1 cellular context compared by ENCODE assay signal in genomic region chr20:37161830-37162549, GRCh38.
TF ChIP-seq lines count a peak whose summit lies in the region.

No MANE protein-coding gene starts in this region.

TF ChIP-seq in K562, 482 proteins besides CTCF, POLR2A, EP300 and RAD21:
- 0 out of 2 replicates have a peak, but pooled peaks have one; percentile 37 for TF ChIP-seq SMARCA5 (IDR thresholded peaks at IDR 0.05)
- TF ChIP-seq TCF3 (CRISPR knock-in tag; IDR thresholded peaks at IDR 0.05): peak; percentile 66
- TF ChIP-seq DPF2 (IDR thresholded peaks at IDR 0.05): peak; percentile 47; the same call in 1 of the 2 replicates
- TF ChIP-seq TSC22D4 (tag; IDR thresholded peaks at IDR 0.05): no peak
- no peak for TF ChIP-seq CBFB (CRISPR knock-in tag; IDR thresholded peaks at IDR 0.05)
- peak; percentile 16; the same call in 1 of the 2 replicates for TF ChIP-seq LEF1 (IDR thresholded peaks at IDR 0.05)
- TF ChIP-seq BHLHE40 (IDR thresholded peaks at IDR 0.05; ENCODE audit: low read length): peak; percentile 59; the same call in 1 of the 2 replicates
- TF ChIP-seq STAT5A (IDR thresholded peaks at IDR 0.05; ENCODE audit: borderline replicate concordance, low read length): 0 out of 2 replicates have a peak, but pooled peaks have one; percentile 25
- peak; percentile 53 for TF ChIP-seq MEIS2 (IDR thresholded peaks at IDR 0.05; ENCODE audit: partially characterized antibody)
- no peak for TF ChIP-seq NFE2L1 (tag; IDR thresholded peaks at IDR 0.05; ENCODE audit: borderline replicate concordance, low read depth)
- TF ChIP-seq EGR1 (conservative IDR thresholded peaks at IDR 0.05): peak; percentile 32; the same call in 1 of the 2 replicates
- TF ChIP-seq, protein P1, sequence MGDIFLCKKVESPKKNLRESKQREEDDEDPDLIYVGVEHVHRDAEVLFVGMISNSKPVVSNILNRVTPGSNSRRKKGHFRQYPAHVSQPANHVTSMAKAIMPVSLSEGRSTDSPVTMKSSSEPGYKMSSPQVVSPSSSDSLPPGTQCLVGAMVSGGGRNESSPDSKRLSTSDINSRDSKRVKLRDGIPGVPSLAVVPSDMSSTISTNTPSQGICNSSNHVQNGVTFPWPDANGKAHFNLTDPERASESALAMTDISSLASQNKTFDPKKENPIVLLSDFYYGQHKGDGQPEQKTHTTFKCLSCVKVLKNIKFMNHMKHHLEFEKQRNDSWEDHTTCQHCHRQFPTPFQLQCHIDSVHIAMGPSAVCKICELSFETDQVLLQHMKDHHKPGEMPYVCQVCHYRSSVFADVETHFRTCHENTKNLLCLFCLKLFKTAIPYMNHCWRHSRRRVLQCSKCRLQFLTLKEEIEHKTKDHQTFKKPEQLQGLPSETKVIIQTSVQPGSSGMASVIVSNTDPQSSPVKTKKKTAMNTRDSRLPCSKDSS (IDR thresholded peaks at IDR 0.05; ENCODE audit: low read depth, partially characterized antibody): no peak
- TF ChIP-seq ZNF785 (CRISPR knock-in tag; IDR thresholded peaks at IDR 0.05): no peak
- peak; percentile 61; the same call in 1 of the 2 replicates for TF ChIP-seq GATA2 (CRISPR knock-in tag; IDR thresholded peaks at IDR 0.05)
- peak; percentile 61; the same call in 1 of the 2 replicates for TF ChIP-seq TEAD4 (IDR thresholded peaks at IDR 0.05; ENCODE audit: low read length)
- no peak for TF ChIP-seq TEAD4 (CRISPR knock-in tag; IDR thresholded peaks at IDR 0.05; ENCODE audit: borderline replicate concordance)
- no peak for TF ChIP-seq TARDBP (IDR thresholded peaks at IDR 0.05)
- peak; percentile 34 for TF ChIP-seq TBP (optimal IDR thresholded peaks at IDR 0.05; ENCODE audit: low read depth, low read length)
- TF ChIP-seq ZNF41 (CRISPR knock-in tag; conservative IDR thresholded peaks at IDR 0.05): no peak
- 0 out of 2 replicates have a peak, but pooled peaks have one; percentile 68 for TF ChIP-seq SOX6 (IDR thresholded peaks at IDR 0.05)
- TF ChIP-seq, protein P2, sequence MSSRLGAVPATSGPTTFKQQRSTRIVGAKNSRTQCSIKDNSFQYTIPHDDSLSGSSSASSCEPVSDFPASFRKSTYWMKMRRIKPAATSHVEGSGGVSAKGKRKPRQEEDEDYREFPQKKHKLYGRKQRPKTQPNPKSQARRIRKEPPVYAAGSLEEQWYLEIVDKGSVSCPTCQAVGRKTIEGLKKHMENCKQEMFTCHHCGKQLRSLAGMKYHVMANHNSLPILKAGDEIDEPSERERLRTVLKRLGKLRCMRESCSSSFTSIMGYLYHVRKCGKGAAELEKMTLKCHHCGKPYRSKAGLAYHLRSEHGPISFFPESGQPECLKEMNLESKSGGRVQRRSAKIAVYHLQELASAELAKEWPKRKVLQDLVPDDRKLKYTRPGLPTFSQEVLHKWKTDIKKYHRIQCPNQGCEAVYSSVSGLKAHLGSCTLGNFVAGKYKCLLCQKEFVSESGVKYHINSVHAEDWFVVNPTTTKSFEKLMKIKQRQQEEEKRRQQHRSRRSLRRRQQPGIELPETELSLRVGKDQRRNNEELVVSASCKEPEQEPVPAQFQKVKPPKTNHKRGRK (tag; IDR thresholded peaks at IDR 0.05): no peak
- peak; percentile 49; the same call in 1 of the 2 replicates for TF ChIP-seq SMARCA4 (IDR thresholded peaks at IDR 0.05)
- peak; percentile 41 for TF ChIP-seq CBFA2T2 (conservative IDR thresholded peaks at IDR 0.05)
- no peak for TF ChIP-seq NCOA6 (IDR thresholded peaks at IDR 0.05)
- TF ChIP-seq CBFA2T3 (IDR thresholded peaks at IDR 0.05): peak; percentile 61
- TF ChIP-seq IRF2 (CRISPR knock-in tag; IDR thresholded peaks at IDR 0.05): no peak
- TF ChIP-seq RBM25 (IDR thresholded peaks at IDR 0.05; ENCODE audit: low read depth, low read length, severe bottlenecking): peak; percentile 18
- TF ChIP-seq ARID1B (IDR thresholded peaks at IDR 0.05): peak; percentile 53; the same call in 1 of the 2 replicates
- peak; percentile 25; the same call in 1 of the 2 replicates for TF ChIP-seq TAL1 (IDR thresholded peaks at IDR 0.05)
